ENCODE assay signal across 8 cellular contexts in the genomic region with DNA sequence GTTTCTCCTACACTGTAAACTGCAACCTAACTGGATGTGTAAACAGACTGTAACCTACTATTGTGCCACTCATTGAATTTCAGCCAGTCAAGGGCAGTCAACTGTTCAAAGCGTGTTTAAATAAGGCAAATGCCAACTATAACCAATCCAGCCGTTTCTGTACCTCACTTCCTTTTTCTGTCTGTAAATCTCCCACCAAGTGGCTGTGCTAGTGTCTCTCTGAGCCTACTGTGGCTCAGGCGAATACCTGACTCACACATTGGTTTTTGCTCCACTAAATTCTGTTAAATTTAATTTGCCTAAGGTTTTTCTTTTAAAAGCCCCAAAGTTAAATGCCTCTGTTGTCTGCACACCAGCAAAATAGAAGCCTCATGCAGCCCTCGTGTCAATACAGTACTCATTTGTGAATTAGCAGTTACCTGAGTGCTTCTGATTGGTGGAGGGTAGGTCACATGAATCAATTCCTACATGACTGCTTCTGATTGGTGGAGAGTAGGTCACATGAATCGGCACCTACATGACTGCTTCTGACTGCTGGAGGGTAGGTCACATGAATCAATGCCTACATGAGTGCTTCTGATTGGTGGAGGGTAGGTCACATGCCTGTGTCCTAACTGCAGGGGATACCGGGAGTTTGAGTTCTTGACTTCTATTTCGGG. TPM values are rescaled to one million over a fixed set of nuclear protein-coding genes. Genes with fewer than 3 reads are reported as not detected.
DNase-seq lines count a peak whose midpoint lies in the region; ATAC-seq, FAIRE-seq and TF ChIP-seq lines count a peak whose summit lies in the region.

No MANE protein-coding gene starts in this region.

- no peak overlapping the region for H3K4me3 ChIP-seq in BLaER1 treated with 17β-estradiol and CSF1 and Interleukin-3, amounts not matched to agents 10 nM and 100 nM
- no peak overlapping the region for H3K4me3 ChIP-seq in fibroblast of villous mesenchyme (ENCODE audit: low read depth, low read length)

- no peaks in the 10 kb centered on the region for H3K36me3 ChIP-seq in BLaER1 treated with 17β-estradiol and CSF1 and Interleukin-3, amounts not matched to agents 10 nM and 100 nM

- peaks cover 47 to 59% (median 50%) of the 10 kb centered on the region in 10 experiments for H3K4me1 ChIP-seq in BLaER1 treated with 17β-estradiol and CSF1 and Interleukin-3, amounts not matched to agents 10 nM and 100 nM

- H3K27me3 ChIP-seq in BLaER1 treated with 17β-estradiol and CSF1 and Interleukin-3, amounts not matched to agents 10 nM and 100 nM = no peaks in the 10 kb centered on the region

- no peaks in the 10 kb centered on the region for H4K20me1 ChIP-seq in BLaER1 treated with 17β-estradiol and CSF1 and Interleukin-3, amounts not matched to agents 10 nM and 100 nM

- TF ChIP-seq CTCF in fibroblast of villous mesenchyme (IDR thresholded peaks at IDR 0.05; ENCODE audit: insufficient read depth, low read depth, low read length) = no peak

- H3K4me2 ChIP-seq in BLaER1 treated with 17β-estradiol and CSF1 and Interleukin-3, amounts not matched to agents 10 nM and 100 nM = peak overlapping the region; percentile 31 to 82 (median 51)

- DNase-seq in GM19239 (ENCODE audit: insufficient read length, low spot score) (no peak), RKO (ENCODE audit: low spot score) (peak; percentile 58), fibroblast of villous mesenchyme (ENCODE audit: low read depth) (peak; percentile 14), LoVo (ENCODE audit: low spot score) (no peak)

- H3K27ac ChIP-seq in BLaER1 treated with 17β-estradiol and CSF1 and Interleukin-3, amounts not matched to agents 10 nM and 100 nM = peak overlapping the region in 9 of 11 experiments; percentile 8 to 87 (median 39); a peak in 15 of 22 replicates

- peak overlapping the region in 1 of 11 experiments; percentile 24; a peak in 1 of 22 replicates for H3K9ac ChIP-seq in BLaER1 treated with 17β-estradiol and CSF1 and Interleukin-3, amounts not matched to agents 10 nM and 100 nM

- peaks cover 0 to 9% (median 0%) of the 10 kb centered on the region in 11 experiments; a peak in 6 of 22 replicates for H3K9me3 ChIP-seq in BLaER1 treated with 17β-estradiol and CSF1 and Interleukin-3, amounts not matched to agents 10 nM and 100 nM (replicated peaks in 1 of 11)

- FAIRE-seq in GM19239 (lab: Jason Lieb, UNC) = peak; percentile 80

- ATAC-seq in GM18861 (IDR thresholded peaks at IDR 0.05; ENCODE audit: unreplicated experiment) (no peak), HG03097 (IDR thresholded peaks at IDR 0.05; ENCODE audit: low FRiP score, unreplicated experiment) (no peak), HG03196 (IDR thresholded peaks at IDR 0.05; ENCODE audit: unreplicated experiment) (no peak)

RNA-seq across cellular contexts. Expression of gene CCR7, which starts 31.1 kb away (rescaled TPM):
- total RNA-seq in fibroblast of villous mesenchyme = not detected in 2 replicates

RNA-seq across cellular contexts. Expression of gene SMARCE1, which starts 51.2 kb away (rescaled TPM):
- 81.2 and 108 TPM in 2 replicates for total RNA-seq in fibroblast of villous mesenchyme

Comparison
In these comparisons a context has a peak if more than half of its experiments do, and no peak if none do; other contexts are left out.
1. DNase-seq: peak in RKO (single experiment) and fibroblast of villous mesenchyme (single experiment); none in GM19239 (single experiment) and LoVo (single experiment).